ENCODE assay signal across 20 cellular contexts in genomic region chr11:61298663-61299244, GRCh38. TPM values are rescaled to one million over a fixed set of nuclear protein-coding genes. Genes with fewer than 3 reads are reported as not detected.
DNase-seq lines count a peak whose midpoint lies in the region; ATAC-seq and TF ChIP-seq lines count a peak whose summit lies in the region.
"Had no signal": no experiment of that assay in that cellular context is flagged by ENCODE, and none has a peak within 500 bp of the region (broad histone marks: within the 10 kb centered on the region; RNA-seq: fewer than 3 reads in every experiment).

No MANE protein-coding gene starts in this region.

- H3K36me3 Mint-ChIP-seq in CD8-positive, alpha-beta T cell, result peaks cover 62% of the 10 kb centered on the region

- H4K20me1 ChIP-seq in Loucy (ENCODE audit: insufficient read depth, low read length, poor library complexity, severe bottlenecking) (no peaks in the 10 kb centered on the region), osteoblast (ENCODE audit: insufficient read depth, low read length) (peaks cover 14% of the 10 kb centered on the region)

- POLR2A ChIA-PET in CD8-positive, alpha-beta T cell (lab: Charles Lee), result interaction anchor here (1.3 kb wide), 1 partner anchor 103 kb away, joined by 3 read pairs; no protein-coding TSS in a partner anchor

- no peak for DNase-seq in CD8-positive, alpha-beta T cell
- DNase-seq in epithelial cell of esophagus (ENCODE audit: low read depth) (peak; percentile 19), osteoblast (ENCODE audit: insufficient read length, low spot score, missing footprints) (no peak), AML-193 (lab: John Stamatoyannopoulos, UW) (no peak), GOT3 (lab: John Stamatoyannopoulos, UW) (no peak), HT-29 (ENCODE audit: low spot score) (no peak)
- DNase-seq: activated CD8-positive, alpha-beta memory T cell treated with anti-CD3 and anti-CD28 coated beads, Interleukin-2, amount 50 U/mL, for 48 hours; amniotic stem cell; dorsolateral prefrontal cortex; glutamatergic neuron; left cardiac atrium; NCI-H1694 treated with DMSO at 0.1 percent for 48 hours; NCI-H748 treated with DMSO at 0.1 percent for 48 hours; occipital lobe; stimulated activated CD4-positive, alpha-beta T cell treated with anti-CD3 and anti-CD28 coated beads, Interleukin-2, amount 100 ng/mL, for 48 hours; stimulated activated naive CD4-positive, alpha-beta T cell treated with Interleukin-2 at 50 U/mL for 16 hours had no signal

- H3K4me1 Mint-ChIP-seq in CD8-positive, alpha-beta T cell (ENCODE audit: low read depth), result peaks cover 36% of the 10 kb centered on the region

- no peak overlapping the region for H2AFZ ChIP-seq in Loucy (ENCODE audit: low read length)
- H2AFZ ChIP-seq in osteoblast (ENCODE audit: low read length), result no peak overlapping the region

- no peaks in the 10 kb centered on the region for H3F3A ChIP-seq in Loucy (ENCODE audit: low read depth)

- ATAC-seq in CD8-positive, alpha-beta T cell, result no peak
- no peak for ATAC-seq in HG02973 (IDR thresholded peaks at IDR 0.05; ENCODE audit: unreplicated experiment)

- no peak overlapping the region for H3K27ac ChIP-seq in CD8-positive, alpha-beta T cell (ENCODE audit: low read depth, low read length)
- H3K27ac ChIP-seq in osteoblast (ENCODE audit: low read depth, low read length), result peak overlapping the region; percentile 94
- H3K27ac ChIP-seq: C4-2B had no signal

- H3K79me2 ChIP-seq in Loucy (ENCODE audit: insufficient read depth, low read length) (no peaks in the 10 kb centered on the region), osteoblast (ENCODE audit: insufficient read depth, low read length) (no peaks in the 10 kb centered on the region)

- peaks cover 1% of the 10 kb centered on the region for H3K27me3 Mint-ChIP-seq in CD8-positive, alpha-beta T cell (ENCODE audit: low read depth)

- no peaks in the 10 kb centered on the region for H3K9me3 ChIP-seq in CD8-positive, alpha-beta T cell (ENCODE audit: low read length)
- H3K9me3 ChIP-seq in Loucy (ENCODE audit: insufficient read depth, low read depth, low read length) (no peaks in the 10 kb centered on the region), osteoblast (ENCODE audit: low read depth, low read length) (no peaks in the 10 kb centered on the region)

- peak overlapping the region; percentile 18 for H3K9ac ChIP-seq in Loucy (ENCODE audit: low read depth, low read length, poor library complexity, severe bottlenecking)

- H3K4me3 ChIP-seq in CD8-positive, alpha-beta T cell (ENCODE audit: low read depth, low read length), result no peak overlapping the region
- H3K4me3 ChIP-seq in Loucy (ENCODE audit: low read length, poor library complexity, severe bottlenecking), result no peak overlapping the region
- H3K4me3 ChIP-seq in epithelial cell of esophagus (ENCODE audit: low read length), result no peak overlapping the region
- H3K4me3 ChIP-seq in osteoblast (ENCODE audit: insufficient read depth, low read length), result no peak overlapping the region
- H3K4me3 ChIP-seq: dorsolateral prefrontal cortex had no signal

- no peaks in the 10 kb centered on the region for H3K9me3 Mint-ChIP-seq in CD8-positive, alpha-beta T cell
- H3K9me3 Mint-ChIP-seq: IgD-negative memory B cell had no signal

- intact Hi-C loops in CD8-positive, alpha-beta T cell (cut with DNase I, micrococcal nuclease), result no loop called here

- H3K27me3 ChIP-seq in CD8-positive, alpha-beta T cell (ENCODE audit: insufficient read depth, low read length), result no peaks in the 10 kb centered on the region
- H3K27me3 ChIP-seq in Loucy (ENCODE audit: insufficient read depth, low read length, poor library complexity, severe bottlenecking), result no peaks in the 10 kb centered on the region
- no peaks in the 10 kb centered on the region for H3K27me3 ChIP-seq in osteoblast (ENCODE audit: insufficient read depth, low read length)
- H3K27me3 ChIP-seq: dorsolateral prefrontal cortex had no signal

- peak overlapping the region; percentile 0 for H3K27ac Mint-ChIP-seq in CD8-positive, alpha-beta T cell
- H3K27ac Mint-ChIP-seq: IgD-negative memory B cell had no signal

- CTCF ChIA-PET in CD8-positive, alpha-beta T cell (lab: Charles Lee), result interaction anchor here (0.8 to 1.6 kb wide), 3 partner anchors 37 to 218 kb away, joined by 3 to 4 read pairs (median 3); no protein-coding TSS in a partner anchor

- peaks cover 38% of the 10 kb centered on the region for H3K36me3 ChIP-seq in CD8-positive, alpha-beta T cell (ENCODE audit: insufficient read depth, low read length)
- H3K36me3 ChIP-seq in Loucy (ENCODE audit: insufficient read depth, low read length) (peaks cover 62% of the 10 kb centered on the region), osteoblast (ENCODE audit: insufficient read depth, low read length) (peaks cover 45% of the 10 kb centered on the region)

- TF ChIP-seq CTCF in CD8-positive, alpha-beta T cell (IDR thresholded peaks at IDR 0.05), result no peak
- TF ChIP-seq CTCF in Loucy (conservative IDR thresholded peaks at IDR 0.05; ENCODE audit: low read length) (no peak), epithelial cell of esophagus (IDR thresholded peaks at IDR 0.05; ENCODE audit: insufficient read depth, low read depth, low read length, missing control alignments) (no peak), osteoblast (IDR thresholded peaks at IDR 0.05; ENCODE audit: extremely low read depth, low read depth, low read length) (no peak)

- peaks cover 26% of the 10 kb centered on the region for H3K4me1 ChIP-seq in CD8-positive, alpha-beta T cell (ENCODE audit: insufficient read depth, low read length)
- H3K4me1 ChIP-seq in Loucy (ENCODE audit: insufficient read depth, low read length, poor library complexity, severe bottlenecking) (peaks cover 17% of the 10 kb centered on the region), osteoblast (ENCODE audit: insufficient read depth, low read length) (peaks cover 40% of the 10 kb centered on the region)

- no peak overlapping the region for H3K4me2 ChIP-seq in Loucy (ENCODE audit: low read depth, low read length, poor library complexity, severe bottlenecking)
- peak overlapping the region; percentile 35 for H3K4me2 ChIP-seq in osteoblast (ENCODE audit: insufficient read depth, low read length)

- H3K4me3 Mint-ChIP-seq in CD8-positive, alpha-beta T cell, result no peak overlapping the region

- H3K9me2 ChIP-seq in Loucy (replicated peaks; ENCODE audit: low read depth, low read length), result no peaks in the 10 kb centered on the region

RNA-seq across cellular contexts. Expression of gene VWCE, which starts 3.6 kb away (rescaled TPM):
- 1 to 10 TPM; 1.4 to 1.5 TPM for total RNA-seq in CD8-positive, alpha-beta T cell
- total RNA-seq in osteoblast, result 4.7 and 6.2 TPM in 2 replicates
- not detected in 2 replicates for total RNA-seq in HT-29 (2014; rRNA removed; shearing (Covaris generic))

RNA-seq across cellular contexts. Expression of gene DDB1, which starts 34.2 kb away (rescaled TPM):
- total RNA-seq in CD8-positive, alpha-beta T cell, result 100 to 1,000 TPM; 196 to 201 TPM
- 330 and 331 TPM in 2 replicates for total RNA-seq in osteoblast
- 262 and 321 TPM in 2 replicates for total RNA-seq in HT-29 (2014; rRNA removed; shearing (Covaris generic))

RNA-seq across cellular contexts. Expression of gene TKFC, which starts 34.3 kb away (rescaled TPM):
- 10 to 100 TPM; 15.8 to 16.1 TPM for total RNA-seq in CD8-positive, alpha-beta T cell
- total RNA-seq in osteoblast, result 21.8 and 30.0 TPM in 2 replicates
- total RNA-seq in HT-29 (2014; rRNA removed; shearing (Covaris generic)), result 80.4 and 94.2 TPM in 2 replicates

RNA-seq across cellular contexts. Expression of gene PGA5, which starts 57.8 kb away (rescaled TPM):
- not detected for total RNA-seq in CD8-positive, alpha-beta T cell
- not detected in 2 replicates for total RNA-seq in osteoblast
- total RNA-seq in HT-29 (2014; rRNA removed; shearing (Covaris generic)), result not detected in 2 replicates
- total RNA-seq: occipital lobe had no signal
